In the genomic region with DNA sequence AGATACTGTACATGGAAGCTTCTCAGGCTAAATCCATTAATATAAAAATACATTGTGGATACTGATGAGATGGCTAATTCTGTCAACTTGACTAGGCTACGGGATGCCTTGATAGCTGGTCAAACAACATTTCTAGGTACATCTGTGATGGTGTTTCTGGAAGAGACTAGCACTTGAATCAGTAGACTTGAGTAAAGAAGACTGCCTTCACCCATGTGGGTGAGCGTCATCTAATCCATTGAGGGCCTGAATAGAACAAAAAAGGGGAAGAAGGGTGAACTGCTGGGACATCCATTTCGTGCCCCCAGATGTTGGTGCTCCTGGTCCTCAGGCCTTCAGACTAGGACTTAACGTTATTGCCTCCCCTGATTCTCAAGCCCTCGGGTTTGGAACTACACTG, we compare ENCODE assay signal across 1 cellular context.
A peak's percentile ranks its signal among the peaks of the same experiment; 100 is the strongest.
TF ChIP-seq lines count a peak whose summit lies in the region.

No MANE protein-coding gene starts in this region.

TF ChIP-seq in HepG2, 621 proteins besides CTCF, POLR2A, EP300 and RAD21:
- TF ChIP-seq TARDBP (CRISPR knock-in tag; IDR thresholded peaks at IDR 0.05) (no peak), POLR2AphosphoS2 (IDR thresholded peaks at IDR 0.05; ENCODE audit: low read depth, low read length) (peak; percentile 6; the same call in 1 of the 2 replicates), ZMYM4 (CRISPR knock-in tag; IDR thresholded peaks at IDR 0.05) (no peak), RBM22 (optimal IDR thresholded peaks at IDR 0.05; ENCODE audit: low read length) (peak; percentile 86), POLR2G (IDR thresholded peaks at IDR 0.05; ENCODE audit: low read depth, low read length) (peak; percentile 51)
